26 cellular contexts compared by ENCODE assay signal in the genomic region with DNA sequence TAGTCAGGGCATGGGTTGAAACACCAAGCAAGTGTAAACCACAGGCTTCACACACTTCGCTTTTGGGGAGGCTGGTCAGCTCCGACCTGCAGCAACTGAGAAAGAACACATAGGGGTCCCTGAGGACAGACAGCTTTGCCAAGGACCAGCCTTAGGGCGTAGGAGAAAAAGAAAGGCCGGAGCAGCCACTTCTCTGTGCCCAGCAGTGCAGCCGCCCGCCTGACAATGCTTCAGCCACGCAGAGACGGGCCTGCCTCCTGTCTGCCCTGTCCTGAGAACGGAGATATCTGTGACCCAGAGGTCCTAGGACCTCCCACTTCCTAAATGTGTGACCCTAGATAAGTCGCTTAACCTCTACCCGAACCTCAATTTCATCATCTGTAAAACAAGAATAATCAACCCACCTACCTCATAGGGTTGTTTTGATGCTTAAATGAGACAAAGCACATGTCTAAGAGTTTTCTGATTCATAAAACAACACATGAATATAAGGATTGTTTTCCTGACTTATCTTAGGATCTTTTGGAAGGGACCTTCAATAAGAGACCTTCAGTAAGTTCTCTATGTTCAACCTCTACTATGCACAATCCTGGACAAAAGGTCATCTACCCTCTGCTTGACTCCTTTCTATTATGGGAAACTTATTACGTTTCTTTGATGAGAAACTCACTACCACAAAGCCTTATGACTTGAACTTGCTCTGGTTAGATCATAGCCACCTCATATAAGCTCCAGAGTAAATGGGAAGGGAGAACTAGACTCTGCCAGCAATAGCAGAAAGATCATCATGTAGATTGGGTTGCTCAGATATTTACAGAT. TPM values are rescaled to one million over a fixed set of nuclear protein-coding genes. Genes with fewer than 3 reads are reported as not detected.
DNase-seq lines count a peak whose midpoint lies in the region; ATAC-seq lines count a peak whose summit lies in the region.
"Had no signal": no experiment of that assay in that cellular context is flagged by ENCODE, and none has a peak within 500 bp of the region (broad histone marks: within the 10 kb centered on the region; RNA-seq: fewer than 3 reads in every experiment).

No MANE protein-coding gene starts in this region.

- in situ Hi-C loops in SK-MEL-5 (cut with HindIII; ENCODE audit: low pct_unique_long_range_greater_than_20kb, low sequenced_read_pairs): no loop called here

- H3K27me3 Mint-ChIP-seq in activated T-cell treated with anti-CD3 and anti-CD28 coated beads, Interleukin-2, amount 50 U/mL, for 24 hours: no peaks in the 10 kb centered on the region

- intact Hi-C loops in sciatic nerve (cut with DNase I): no loop called here

- H3K27ac Mint-ChIP-seq in activated T-cell treated with anti-CD3 and anti-CD28 coated beads, Interleukin-2, amount 50 U/mL, for 24 hours: peak overlapping the region; percentile 13
- H3K27ac Mint-ChIP-seq: nephron had no signal

- no peak for DNase-seq in activated T-cell treated with anti-CD3 and anti-CD28 coated beads, Interleukin-2, amount 50 U/mL, for 24 hours
- DNase-seq in activated T-cell treated with anti-CD3 and anti-CD28 coated beads, Interleukin-2, amount 50 U/mL, for 48 hours: no peak
- peak; percentile 68 for DNase-seq in SK-MEL-5 (ENCODE audit: low read depth, low spot score)
- DNase-seq in foreskin melanocyte: peak; percentile 31
- DNase-seq in sciatic nerve (ENCODE audit: low spot score): no peak
- DNase-seq in NCI-H146 (lab: John Stamatoyannopoulos, UW): no peak
- DNase-seq in stimulated activated CD8-positive, alpha-beta memory T cell treated with anti-CD3 and anti-CD28 coated beads, Interleukin-4, amount 100 ng/mL, for 48 hours: no peak
- DNase-seq in OCI-M2 (lab: John Stamatoyannopoulos, UW; ENCODE audit: unreplicated experiment): no peak
- DNase-seq: activated CD4-positive, alpha-beta T cell treated with anti-CD3 and anti-CD28 coated beads for 1 hour; activated naive CD4-positive, alpha-beta T cell treated with Interleukin-2 at 50 U/mL for 16 hours; GDM1; H7; hippocampal formation; islet precursor cell; NCI-H1417 treated with DMSO at 0.1 percent for 48 hours; NCI-H2171; PC-9; SJCRH30; stimulated activated CD4-positive, alpha-beta T cell treated with anti-CD3 and anti-CD28 coated beads, Interleukin-4, amount 100 ng/mL, for 24 hours had no signal

- H3K9me3 Mint-ChIP-seq in activated T-cell treated with anti-CD3 and anti-CD28 coated beads, Interleukin-2, amount 50 U/mL, for 24 hours: no peaks in the 10 kb centered on the region
- H3K9me3 Mint-ChIP-seq: nephron had no signal

- peaks cover 18% of the 10 kb centered on the region for H3K4me1 Mint-ChIP-seq in activated T-cell treated with anti-CD3 and anti-CD28 coated beads, Interleukin-2, amount 50 U/mL, for 24 hours (ENCODE audit: low read depth)

- no peaks in the 10 kb centered on the region for H3K36me3 Mint-ChIP-seq in activated T-cell treated with anti-CD3 and anti-CD28 coated beads, Interleukin-2, amount 50 U/mL, for 24 hours (ENCODE audit: low read depth)

- ATAC-seq in sciatic nerve: peak; percentile 9

- H3K4me3 Mint-ChIP-seq in activated T-cell treated with anti-CD3 and anti-CD28 coated beads, Interleukin-2, amount 50 U/mL, for 24 hours: no peak overlapping the region
- H3K4me3 Mint-ChIP-seq: nephron had no signal

RNA-seq across cellular contexts. Expression of gene RFTN1, which starts 32.9 kb away (rescaled TPM):
- 1.8 and 2.8 TPM in 2 replicates for total RNA-seq in SK-MEL-5 (2014; rRNA removed; shearing (Covaris generic))
- polyA plus RNA-seq in SK-MEL-5 (2015; cell fraction: cytosol; rRNA removed): 5.9 and 7.5 TPM in 2 replicates
- 3.0 and 4.4 TPM in 2 replicates for polyA plus RNA-seq in SK-MEL-5 (2015; cell fraction: nucleus; rRNA removed)
- total RNA-seq in sciatic nerve: 119 TPM

RNA-seq across cellular contexts. Expression of gene DAZL, which starts 58.8 kb away (rescaled TPM):
- not detected in 2 replicates for total RNA-seq in SK-MEL-5 (2014; rRNA removed; shearing (Covaris generic))
- not detected in 2 replicates for polyA plus RNA-seq in SK-MEL-5 (2015; cell fraction: cytosol; rRNA removed)
- polyA plus RNA-seq in SK-MEL-5 (2015; cell fraction: nucleus; rRNA removed): not detected in 2 replicates
- total RNA-seq in sciatic nerve: not detected
- total RNA-seq: A673, ascending aorta, M059J, mesenteric fat pad, PC-9, SJCRH30, smooth muscle cell, temporal lobe had no signal
- polyA plus RNA-seq: smooth muscle cell had no signal

Comparison
In these comparisons a context has a peak if more than half of its experiments do, and no peak if none do; other contexts are left out.
1. DNase-seq: peak in SK-MEL-5 (single experiment) and foreskin melanocyte (single experiment); none in activated T-cell treated with anti-CD3 and anti-CD28 coated beads, Interleukin-2, amount 50 U/mL, for 24 hours (single experiment), activated T-cell treated with anti-CD3 and anti-CD28 coated beads, Interleukin-2, amount 50 U/mL, for 48 hours (0 of 2), sciatic nerve (single experiment), NCI-H146 (single experiment), stimulated activated CD8-positive, alpha-beta memory T cell treated with anti-CD3 and anti-CD28 coated beads, Interleukin-4, amount 100 ng/mL, for 48 hours (single experiment) and OCI-M2 (single experiment).
2. RNA of gene RFTN1, which starts 32.9 kb away (total RNA-seq): 119 TPM in sciatic nerve (single experiment); 1.8 to 2.8 TPM in SK-MEL-5; every median in the first group is over 10 times any median in the second.